8 cellular contexts compared by ENCODE assay signal in the genomic region with DNA sequence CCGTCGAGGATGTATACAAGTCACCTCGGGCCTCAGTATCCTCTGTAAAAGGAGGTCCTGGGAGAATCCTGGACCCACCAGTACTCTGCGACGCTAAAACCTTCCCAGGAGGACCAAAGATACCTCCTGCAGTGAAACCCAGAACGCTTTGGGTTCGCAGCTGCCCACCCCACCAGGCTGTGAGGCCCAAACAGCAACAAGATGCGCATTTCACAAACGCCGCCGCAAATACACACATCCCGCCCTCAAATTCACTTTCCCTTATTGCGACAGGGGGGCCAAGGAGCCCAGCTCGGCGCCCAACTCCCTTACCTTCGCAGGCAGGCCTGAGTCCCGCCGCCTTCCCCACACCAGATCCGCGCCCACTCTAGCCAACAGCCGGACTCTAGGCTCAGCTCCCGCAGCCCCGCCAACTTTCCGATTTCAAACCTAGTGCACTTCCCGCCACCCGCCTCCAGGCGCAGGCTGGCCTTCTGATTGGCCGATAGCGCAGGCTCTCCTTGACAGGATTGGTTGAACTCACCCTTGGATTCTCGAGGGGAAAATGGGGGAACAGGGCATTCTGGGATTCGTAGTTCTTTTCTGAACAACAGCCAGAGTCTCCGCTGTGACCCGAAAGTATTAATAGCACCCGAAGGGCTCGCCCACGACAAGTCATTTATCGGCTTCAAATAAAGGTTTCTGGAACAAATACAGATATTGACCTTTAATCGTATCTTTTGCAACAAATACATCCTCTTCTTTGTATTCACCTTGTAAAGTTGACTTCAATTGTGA. TPM values are rescaled to one million over a fixed set of nuclear protein-coding genes. Genes with fewer than 3 reads are reported as not detected.
A peak's percentile ranks its signal among the peaks of the same experiment; 100 is the strongest.
DNase-seq lines count a peak whose midpoint lies in the region; ATAC-seq and TF ChIP-seq lines count a peak whose summit lies in the region.

SPC25 (minus strand) TSS at position 425 of the 777 bp plus-strand sequence. CDS start 911 bp downstream, outside the sequence.

- H3K9me2 ChIP-seq in SK-N-SH, result no peaks in the 10 kb centered on the region

- no peak for TF ChIP-seq CTCF in NB4 (IDR thresholded peaks at IDR 0.05; ENCODE audit: low read depth, low read length)
- TF ChIP-seq CTCF in SK-N-SH (IDR thresholded peaks at IDR 0.05), result no peak
- no peak for TF ChIP-seq CTCF in omental fat pad (IDR thresholded peaks at IDR 0.05)
- TF ChIP-seq CTCF in thoracic aorta (IDR thresholded peaks at IDR 0.05), result peak; percentile 9

- peak within 1 kb of the TSS; percentile 86 for H3K4me3 ChIP-seq in GM08714 (ENCODE audit: low read length)
- peak within 1 kb of the TSS; percentile 94 for H3K4me3 ChIP-seq in NB4 (ENCODE audit: low read depth, low read length)
- peak within 1 kb of the TSS; percentile 74 to 90 for H3K4me3 ChIP-seq in SK-N-SH (ENCODE audit: low read depth in 2 of 2, low read length in 1 of 2)
- H3K4me3 ChIP-seq in thoracic aorta, result peak within 1 kb of the TSS; percentile 76

- H4K20me1 ChIP-seq in SK-N-SH (ENCODE audit: insufficient read depth), result no peaks in the 10 kb centered on the region

- peaks cover 6% of the 10 kb centered on the region for H3F3A ChIP-seq in SK-N-SH (replicated peaks; ENCODE audit: insufficient read depth)

- no peak for TF ChIP-seq RAD21 in SK-N-SH (IDR thresholded peaks at IDR 0.05; ENCODE audit: low read length)

- no peak for TF ChIP-seq EP300 in SK-N-SH (IDR thresholded peaks at IDR 0.05; ENCODE audit: borderline replicate concordance in 1 of 2, low read depth in 1 of 2, low read length in 1 of 2)

- H3K27me3 ChIP-seq in SK-N-SH (ENCODE audit: insufficient read depth) (no peaks in the 10 kb centered on the region), thoracic aorta (replicated peaks; ENCODE audit: insufficient read depth) (no peaks in the 10 kb centered on the region)

- H3K4me1 ChIP-seq in SK-N-SH (ENCODE audit: control insufficient read depth in 1 of 2, insufficient read depth in 2 of 2, low read depth in 1 of 2, low read length in 1 of 2), result peaks cover 6 to 7% of the 10 kb centered on the region in 2 experiments; a peak in 2 of 4 replicates
- H3K4me1 ChIP-seq in thoracic aorta (ENCODE audit: control insufficient read depth in 1 of 2, low read depth in 2 of 2), result no peaks in the 10 kb centered on the region

- H3K4me3 Mint-ChIP-seq in activated naive CD4-positive, alpha-beta T cell treated with anti-CD3 and anti-CD28 coated beads, Interleukin-2, amount 10 ng/mL, durations not matched to agents 7 days and 5 days, result peak within 1 kb of the TSS; percentile 92

- no peaks in the 10 kb centered on the region for H3K9me3 Mint-ChIP-seq in activated naive CD4-positive, alpha-beta T cell treated with anti-CD3 and anti-CD28 coated beads, Interleukin-2, amount 10 ng/mL, durations not matched to agents 7 days and 5 days

- under 1% methylated on average over 26 of the region's 38 CpGs for WGBS in SK-N-SH (ENCODE audit: low lambda C conversion rate)

- peak within 1 kb of the TSS; percentile 81 for H3K4me2 ChIP-seq in SK-N-SH

- POLR2A ChIA-PET in SK-N-SH (lab: Yijun Ruan, JAX), result no interaction called here

- DNase-seq in NB4 (ENCODE audit: low read depth) (peak; percentile 96), SK-N-SH (peak; percentile 93), glomerular visceral epithelial cell (ENCODE audit: extremely low spot score) (peak; percentile 94), omental fat pad (ENCODE audit: low spot score) (peak; percentile 64), thoracic aorta (ENCODE audit: low spot score) (peak; percentile 34)
- DNase-seq in activated naive CD4-positive, alpha-beta T cell treated with anti-CD3 and anti-CD28 coated beads, Interleukin-2, amount 10 ng/mL, durations not matched to agents 7 days and 5 days, result peak; percentile 94

- H3K27me3 Mint-ChIP-seq in activated naive CD4-positive, alpha-beta T cell treated with anti-CD3 and anti-CD28 coated beads, Interleukin-2, amount 10 ng/mL, durations not matched to agents 7 days and 5 days, result peaks cover 20% of the 10 kb centered on the region

- H3K79me2 ChIP-seq in SK-N-SH (ENCODE audit: insufficient read depth), result peaks cover 21% of the 10 kb centered on the region

- H3K36me3 Mint-ChIP-seq in activated naive CD4-positive, alpha-beta T cell treated with anti-CD3 and anti-CD28 coated beads, Interleukin-2, amount 10 ng/mL, durations not matched to agents 7 days and 5 days, result peaks cover 31% of the 10 kb centered on the region

- no peaks in the 10 kb centered on the region for H3K36me3 ChIP-seq in SK-N-SH (replicated peaks in 1 of 2; ENCODE audit: control insufficient read depth in 1 of 2, insufficient read depth in 2 of 2, low read length in 1 of 2)
- no peaks in the 10 kb centered on the region for H3K36me3 ChIP-seq in thoracic aorta

- CTCF ChIA-PET in SK-N-SH (lab: Yijun Ruan, JAX), result no interaction called here
- CTCF ChIA-PET in activated naive CD4-positive, alpha-beta T cell treated with anti-CD3 and anti-CD28 coated beads, Interleukin-2, amount 10 ng/mL, durations not matched to agents 7 days and 5 days (lab: Charles Lee), result no interaction called here

- peak within 1 kb of the TSS; percentile 72 for H3K9ac ChIP-seq in SK-N-SH

- H3K27ac Mint-ChIP-seq in activated naive CD4-positive, alpha-beta T cell treated with anti-CD3 and anti-CD28 coated beads, Interleukin-2, amount 10 ng/mL, durations not matched to agents 7 days and 5 days, result peak within 1 kb of the TSS; percentile 88

- H3K27ac ChIP-seq in SK-N-SH (ENCODE audit: low read depth in 2 of 2, low read length in 1 of 2) (0 out of 4 replicates have a peak within 1 kb of the TSS, but pooled peaks of 1 of the 2 experiments have one; percentile 19), thoracic aorta (no peak within 1 kb of the TSS)

- TF ChIP-seq POLR2A in NB4 (IDR thresholded peaks at IDR 0.05; ENCODE audit: extremely low read depth, insufficient read length), result peak; percentile 52

- peak within 1 kb of the TSS; percentile 97 for H2AFZ ChIP-seq in SK-N-SH (ENCODE audit: low read depth)

- peaks cover 30% of the 10 kb centered on the region for H3K4me1 Mint-ChIP-seq in activated naive CD4-positive, alpha-beta T cell treated with anti-CD3 and anti-CD28 coated beads, Interleukin-2, amount 10 ng/mL, durations not matched to agents 7 days and 5 days

- ATAC-seq in HG02571 (IDR thresholded peaks at IDR 0.05; ENCODE audit: unreplicated experiment), result peak; percentile 100
- ATAC-seq in omental fat pad (ENCODE audit: low FRiP score), result peak; percentile 93
- ATAC-seq in thoracic aorta (ENCODE audit: insufficient number of reproducible peaks, low FRiP score, low read depth), result peak; percentile 91

- H3K9me3 ChIP-seq in SK-N-SH, result no peaks in the 10 kb centered on the region
- H3K9me3 ChIP-seq in thoracic aorta, result no peaks in the 10 kb centered on the region

TF ChIP-seq in SK-N-SH, 30 proteins besides CTCF, POLR2A, EP300 and RAD21 (continues in another document):
- TF ChIP-seq FOXJ3 (CRISPR knock-in tag; IDR thresholded peaks at IDR 0.05), result no peak
- TF ChIP-seq POLR2AphosphoS5 (IDR thresholded peaks at IDR 0.05; ENCODE audit: low read depth, low read length), result peak; percentile 60
- peak; percentile 71; the same call in 1 of the 2 replicates for TF ChIP-seq SIN3A (IDR thresholded peaks at IDR 0.05; ENCODE audit: borderline replicate concordance, low read depth, low read length)
- TF ChIP-seq CHD2 (IDR thresholded peaks at IDR 0.05; ENCODE audit: low read length, partially characterized antibody), result peak; percentile 99
- TF ChIP-seq RCOR1 (IDR thresholded peaks at IDR 0.05; ENCODE audit: low read length), result peak; percentile 24; the same call in 1 of the 2 replicates
- TF ChIP-seq MAX (IDR thresholded peaks at IDR 0.05; ENCODE audit: low read depth), result peak; percentile 30; the same call in 1 of the 2 replicates
- no peak for TF ChIP-seq RXRA (IDR thresholded peaks at IDR 0.05; ENCODE audit: borderline replicate concordance, low read depth)
- TF ChIP-seq IRF3 (IDR thresholded peaks at IDR 0.05; ENCODE audit: low read depth, low read length), result peak; percentile 81
- TF ChIP-seq NRF1 (IDR thresholded peaks at IDR 0.05; ENCODE audit: low read depth, low read length), result no peak

RNA-seq across cellular contexts. Expression of gene SPC25, which starts in this region (rescaled TPM):
- 4.8 TPM in 2 replicates for polyA plus RNA-seq in SK-N-SH (2012; rRNA removed)
- 6.9 and 9.4 TPM in 2 replicates for polyA plus RNA-seq in SK-N-SH (2012; cell fraction: cytosol; rRNA removed)
- polyA plus RNA-seq in SK-N-SH (2012; cell fraction: nucleus; rRNA removed), result 0.90 and 1.2 TPM in 2 replicates
- total RNA-seq in omental fat pad (under 1 TPM in 1 of 4 donors, not detected in 3; 0.84 TPM), thoracic aorta (1 to 10 TPM in 1 of 2 donors, not detected in 1; 1.1 TPM)

Comparison
In these comparisons a context has a peak if more than half of its experiments do, and no peak if none do; other contexts are left out.
1. Peak in DNase-seq and ATAC-seq in omental fat pad; RNA of the gene not detected or under 1 TPM.
2. DNase-seq: peak in every context shown above with its lines; median percentile 96 in NB4; 94 in activated naive CD4-positive, alpha-beta T cell treated with anti-CD3 and anti-CD28 coated beads, Interleukin-2, amount 10 ng/mL, durations not matched to agents 7 days and 5 days; 94 in glomerular visceral epithelial cell; 93 in SK-N-SH; 64 in omental fat pad; 34 in thoracic aorta.